ENCODE assay signal across 8 cellular contexts in genomic region chr19:39671739-39672363, GRCh38. TPM values are rescaled to one million over a fixed set of nuclear protein-coding genes. Genes with fewer than 3 reads are reported as not detected.
DNase-seq lines count a peak whose midpoint lies in the region; ATAC-seq, FAIRE-seq and TF ChIP-seq lines count a peak whose summit lies in the region.

No MANE protein-coding gene starts in this region.

- BruUV-seq in HepG2 (replicated peaks; lab: Mats Ljungman, UMichigan) = no TSS peak

- TF ChIP-seq EP300 in HepG2 (IDR thresholded peaks at IDR 0.05; ENCODE audit: low read depth in 2 of 2, low read length in 2 of 2) = no peak
- TF ChIP-seq EP300 in HepG2 (CRISPR knock-in tag; IDR thresholded peaks at IDR 0.05; ENCODE audit: borderline replicate concordance) = no peak
- no peak for TF ChIP-seq EP300 in transverse colon (IDR thresholded peaks at IDR 0.05; ENCODE audit: low read depth)

- WGBS in HepG2 (ENCODE audit: low lambda C conversion rate) = 2% methylated on average over 9 of the region's 9 CpGs
- WGBS in transverse colon (ENCODE audit: low coverage in 1 of 2), 2 donors = 10 to 11% methylated on average over 5 to 9 of the region's 9 CpGs

- H2AFZ ChIP-seq in HepG2 (ENCODE audit: low read length) = no peak overlapping the region

- H3K36me3 ChIP-seq in HepG2 (replicated peaks in 1 of 2; ENCODE audit: control insufficient read depth in 1 of 2, insufficient read depth in 2 of 2, low read length in 2 of 2) = no peaks in the 10 kb centered on the region
- no peaks in the 10 kb centered on the region for H3K36me3 ChIP-seq in transverse colon

- no peak for TF ChIP-seq POLR2A in HepG2 (IDR thresholded peaks at IDR 0.05; ENCODE audit: insufficient read depth in 1 of 2, low read depth in 2 of 2, low read length in 2 of 2)
- TF ChIP-seq POLR2A in transverse colon (IDR thresholded peaks at IDR 0.05) = no peak

- H3K4me3 ChIP-seq in cardiac fibroblast (replicated peaks in 1 of 2; ENCODE audit: low read depth in 2 of 2, low read length in 2 of 2) (no peak overlapping the region), HepG2 (replicated peaks in 1 of 3; ENCODE audit: insufficient read depth in 1 of 3, low read depth in 2 of 3, low read length in 3 of 3) (no peak overlapping the region), transverse colon (no peak overlapping the region)

- no peaks in the 10 kb centered on the region for H3K9me3 ChIP-seq in HepG2 (ENCODE audit: low read length)
- no peaks in the 10 kb centered on the region for H3K9me3 ChIP-seq in transverse colon

- no peaks in the 10 kb centered on the region for H3K79me2 ChIP-seq in HepG2 (ENCODE audit: insufficient read depth, low read length)

- H3K27me3 ChIP-seq in HepG2 (ENCODE audit: control insufficient read depth in 1 of 2, insufficient read depth in 2 of 2, low read length in 2 of 2) (peaks cover 0 to 6% of the 10 kb centered on the region in 2 experiments; a peak in 1 of 5 replicates), transverse colon (peaks cover 14% of the 10 kb centered on the region)

- TF ChIP-seq CTCF in cardiac fibroblast (IDR thresholded peaks at IDR 0.05; ENCODE audit: low read depth, low read length) (peak; percentile 46), HepG2 (CRISPR knock-in tag; IDR thresholded peaks at IDR 0.05) (peak; percentile 81), transverse colon (IDR thresholded peaks at IDR 0.05) (peak; percentile 24 to 54 (median 49))

- intact Hi-C loops in Right ventricle myocardium superior (cut with DNase I) (loop anchor here (5.0 kb wide), 1 partner anchor 120 kb away; no protein-coding TSS in a partner anchor), Right ventricle myocardium inferior (cut with DNase I) (loop anchor here (1.0 to 5.0 kb wide), 3 partner anchors 121 to 550 kb away; no protein-coding TSS in a partner anchor), HepG2 (cut with micrococcal nuclease; ENCODE audit: unreplicated experiment) (no loop called here), transverse colon (cut with DNase I; ENCODE audit: low total_unique reads) (loop anchor here (5.0 kb wide), 1 partner anchor 120 kb away; no protein-coding TSS in a partner anchor), posterior vena cava (cut with DNase I) (no loop called here)

- H3K9ac ChIP-seq in HepG2 (ENCODE audit: insufficient read depth, low read depth, low read length) = no peak overlapping the region

- in situ Hi-C loops in HepG2 (cut with HindIII; ENCODE audit: extremely low pct_ligation_motif_present, low pct_unique_long_range_greater_than_20kb) = loop anchor here (5.0 kb wide), 1 partner anchor 120 kb away; no protein-coding TSS in a partner anchor
- in situ Hi-C loops in transverse colon (cut with MboI; ENCODE audit: low pct_ligation_motif_present in 1 of 4, low pct_unique_long_range_greater_than_20kb in 1 of 4, low sequenced_read_pairs in 3 of 4) = loop anchor here in 2 of 4 donors (10.0 kb wide), 1 partner anchor 117 kb away; no protein-coding TSS in a partner anchor

- TF ChIP-seq RAD21 in HepG2 (CRISPR knock-in tag; IDR thresholded peaks at IDR 0.05) = peak; percentile 79

- POLR2A ChIA-PET in HepG2 (lab: Yijun Ruan, JAX) = no interaction called here

- H3K4me1 ChIP-seq in HepG2 (ENCODE audit: insufficient read depth, low read length) = no peaks in the 10 kb centered on the region
- no peaks in the 10 kb centered on the region for H3K4me1 ChIP-seq in transverse colon

- peak; percentile 72 for ATAC-seq in Right ventricle myocardium superior (ENCODE audit: poor library complexity)
- ATAC-seq in Right ventricle myocardium inferior = no peak
- peak; percentile 75 for ATAC-seq in HepG2

- H3K4me2 ChIP-seq in HepG2 (ENCODE audit: low read depth, low read length) = no peak overlapping the region

- no peaks in the 10 kb centered on the region for H4K20me1 ChIP-seq in HepG2 (ENCODE audit: insufficient read depth, low read length)

- FAIRE-seq in HepG2 (lab: Jason Lieb, UNC) = peak; percentile 84

- no peak overlapping the region for H3K27ac ChIP-seq in HepG2 (ENCODE audit: extremely low read length, insufficient read depth, low read length)
- H3K27ac ChIP-seq in transverse colon = no peak overlapping the region

- CTCF ChIA-PET in HepG2 (lab: Yijun Ruan, JAX; ENCODE audit: low intra/inter-chr PET ratio, low total read pairs) = interaction anchor here (0.8 to 2.5 kb wide), 3 partner anchors 120 to 195 kb away, joined by 3 to 49 read pairs (median 3); no protein-coding TSS in a partner anchor

- DNase-seq in Right ventricle myocardium superior (no peak), Right ventricle myocardium inferior (ENCODE audit: missing footprints) (no peak), NCI-H1105 (lab: John Stamatoyannopoulos, UW) (peak; percentile 29), SKM-1 treated with dmso at 0.1 percent for 144 hours (lab: John Stamatoyannopoulos, UW; ENCODE audit: unreplicated experiment) (peak; percentile 68), cardiac fibroblast (ENCODE audit: low read depth in 2 of 2) (peak; percentile 57 to 75), HepG2 (ENCODE audit: low spot score) (peak; percentile 60), transverse colon (no peak), posterior vena cava (ENCODE audit: low spot score) (no peak)

TF ChIP-seq in HepG2, 621 proteins besides CTCF, POLR2A, EP300 and RAD21:
- no peak for TF ChIP-seq IKZF1 (IDR thresholded peaks at IDR 0.05)
- peak; percentile 90 for TF ChIP-seq STAG1 (CRISPR knock-in tag; IDR thresholded peaks at IDR 0.05)
- peak; percentile 94 for TF ChIP-seq SMC3 (IDR thresholded peaks at IDR 0.05; ENCODE audit: low read length)

RNA-seq across cellular contexts. Expression of gene LGALS16, which starts 16.1 kb away (rescaled TPM):
- total RNA-seq in Right ventricle myocardium superior (not detected), Right ventricle myocardium inferior (not detected), HepG2 (2016; rRNA removed; fragmentation: Illumina TruSeq; extraction: Trizol) (not detected in 2 replicates), transverse colon (not detected), posterior vena cava (not detected)
- total RNA-seq in HepG2 (2016; cell fraction: cytosol; rRNA removed; fragmentation: Illumina TruSeq; extraction: Trizol; ENCODE audit: low read depth) = not detected in 2 replicates
- total RNA-seq in HepG2 (2016; cell fraction: insoluble cytoplasmic fraction; rRNA removed; fragmentation: Illumina TruSeq; extraction: Trizol) = not detected in 2 replicates
- total RNA-seq in HepG2 (2016; cell fraction: membrane; rRNA removed; fragmentation: Illumina TruSeq; extraction: Trizol) = not detected in 2 replicates
- not detected in 2 replicates for total RNA-seq in HepG2 (2016; cell fraction: nucleus; rRNA removed; fragmentation: Illumina TruSeq; extraction: Trizol)
- polyA plus RNA-seq in HepG2 (2011; rRNA removed) = not detected in 2 replicates
- not detected in 2 replicates for polyA plus RNA-seq in HepG2 (2011; cell fraction: cytosol; rRNA removed)
- polyA plus RNA-seq in HepG2 (2011; cell fraction: nucleus; rRNA removed) = not detected in 2 replicates
- polyA plus RNA-seq in HepG2 (2012) = not detected in 2 replicates
- not detected in 2 replicates for polyA plus RNA-seq in HepG2 (2016; cell fraction: cytosol; fragmentation: Illumina TruSeq; extraction: Trizol; ENCODE audit: low read depth)
- not detected in 2 replicates for polyA plus RNA-seq in HepG2 (2016; cell fraction: insoluble cytoplasmic fraction; fragmentation: Illumina TruSeq; extraction: Trizol; ENCODE audit: low read depth)
- not detected in 2 replicates for polyA plus RNA-seq in HepG2 (2016; cell fraction: membrane; fragmentation: Illumina TruSeq; extraction: Trizol; ENCODE audit: low read depth)
- not detected in 2 replicates for polyA plus RNA-seq in HepG2 (2016; cell fraction: nucleus; fragmentation: Illumina TruSeq; extraction: Trizol; ENCODE audit: insufficient read depth, low read depth)
- not detected in 2 replicates for polyA minus RNA-seq in HepG2 (2011; rRNA and poly(A)+ RNA removed; ENCODE audit: low replicate concordance)
- polyA minus RNA-seq in HepG2 (2011; cell fraction: cytosol; rRNA and poly(A)+ RNA removed) = not detected in 2 replicates
- polyA minus RNA-seq in HepG2 (2011; cell fraction: nucleus; rRNA and poly(A)+ RNA removed) = not detected in 2 replicates

RNA-seq across cellular contexts. Expression of gene LGALS14, which starts 32.4 kb away (rescaled TPM):
- total RNA-seq in Right ventricle myocardium superior (not detected), Right ventricle myocardium inferior (not detected), HepG2 (2016; rRNA removed; fragmentation: Illumina TruSeq; extraction: Trizol) (not detected in 2 replicates), transverse colon (not detected), posterior vena cava (not detected)
- not detected in 2 replicates for total RNA-seq in HepG2 (2016; cell fraction: cytosol; rRNA removed; fragmentation: Illumina TruSeq; extraction: Trizol; ENCODE audit: low read depth)
- total RNA-seq in HepG2 (2016; cell fraction: insoluble cytoplasmic fraction; rRNA removed; fragmentation: Illumina TruSeq; extraction: Trizol) = not detected in 2 replicates
- not detected in 2 replicates for total RNA-seq in HepG2 (2016; cell fraction: membrane; rRNA removed; fragmentation: Illumina TruSeq; extraction: Trizol)
- total RNA-seq in HepG2 (2016; cell fraction: nucleus; rRNA removed; fragmentation: Illumina TruSeq; extraction: Trizol) = not detected in 2 replicates
- polyA plus RNA-seq in HepG2 (2011; rRNA removed) = not detected in 2 replicates
- polyA plus RNA-seq in HepG2 (2011; cell fraction: cytosol; rRNA removed) = not detected in 2 replicates
- not detected in 2 replicates for polyA plus RNA-seq in HepG2 (2011; cell fraction: nucleus; rRNA removed)
- polyA plus RNA-seq in HepG2 (2012) = 0.53 and 2.3 TPM in 2 replicates
- polyA plus RNA-seq in HepG2 (2016; cell fraction: cytosol; fragmentation: Illumina TruSeq; extraction: Trizol; ENCODE audit: low read depth) = not detected in 2 replicates
- polyA plus RNA-seq in HepG2 (2016; cell fraction: insoluble cytoplasmic fraction; fragmentation: Illumina TruSeq; extraction: Trizol; ENCODE audit: low read depth) = not detected in 2 replicates
- polyA plus RNA-seq in HepG2 (2016; cell fraction: membrane; fragmentation: Illumina TruSeq; extraction: Trizol; ENCODE audit: low read depth) = not detected in 2 replicates
- polyA plus RNA-seq in HepG2 (2016; cell fraction: nucleus; fragmentation: Illumina TruSeq; extraction: Trizol; ENCODE audit: insufficient read depth, low read depth) = not detected in 2 replicates
- not detected in 2 replicates for polyA minus RNA-seq in HepG2 (2011; rRNA and poly(A)+ RNA removed; ENCODE audit: low replicate concordance)
- polyA minus RNA-seq in HepG2 (2011; cell fraction: cytosol; rRNA and poly(A)+ RNA removed) = not detected in 2 replicates
- not detected in 2 replicates for polyA minus RNA-seq in HepG2 (2011; cell fraction: nucleus; rRNA and poly(A)+ RNA removed)

Comparison
In these comparisons a context has a peak if more than half of its experiments do, and no peak if none do; other contexts are left out.
1. DNase-seq: peak in NCI-H1105 (single experiment), SKM-1 treated with dmso at 0.1 percent for 144 hours (single experiment), cardiac fibroblast (2 of 2) and HepG2 (single experiment); none in Right ventricle myocardium superior (single experiment), Right ventricle myocardium inferior (single experiment), transverse colon (single experiment) and posterior vena cava (single experiment).
2. intact Hi-C loops: an anchor here in Right ventricle myocardium superior (5.0 kb wide), Right ventricle myocardium inferior (1.0 to 5.0 kb wide) and transverse colon (5.0 kb wide); none called in HepG2 and posterior vena cava.
3. Peak in every context shown above with its lines, with median percentiles within 50 percentile points of each other: CTCF ChIP-seq.